8 cellular contexts compared by ENCODE assay signal in genomic region chr3:173706630-173707029, GRCh38.
"Had no signal": no experiment of that assay in that cellular context is flagged by ENCODE, and none has a peak within 500 bp of the region (broad histone marks: within the 10 kb centered on the region; RNA-seq: fewer than 3 reads in every experiment).

No MANE protein-coding gene starts in this region.

- H3K4me3 Mint-ChIP-seq: H9, HFFc6 had no signal

- H3K27ac ChIP-seq: GM23248 had no signal

- DNase-seq: GM23248, GOT3, H7, H9, HCEC 1CT, HFFc6 had no signal

- H3K9me3 Mint-ChIP-seq: HFFc6 had no signal

- ATAC-seq: HCT116 had no signal

- H3K9me3 ChIP-seq: HAP-1 had no signal

- H3K4me3 ChIP-seq: GM23248, HAP-1 had no signal

- H2AFZ ChIP-seq: GM23248 had no signal

- H3K36me3 ChIP-seq: HAP-1 had no signal

- H3K27ac Mint-ChIP-seq: H9, HFFc6 had no signal
